In genomic region chr19:34265221-34265650, GRCh38 we compare ENCODE assay signal across 14 cellular contexts. TPM values are rescaled to one million over a fixed set of nuclear protein-coding genes. Genes with fewer than 3 reads are reported as not detected.
A peak's percentile ranks its signal among the peaks of the same experiment; 100 is the strongest.
DNase-seq lines count a peak whose midpoint lies in the region; ATAC-seq and TF ChIP-seq lines count a peak whose summit lies in the region.
"Had no signal": no experiment of that assay in that cellular context is flagged by ENCODE, and none has a peak within 500 bp of the region (broad histone marks: within the 10 kb centered on the region; RNA-seq: fewer than 3 reads in every experiment).

No MANE protein-coding gene starts in this region.

- no peak overlapping the region for H2BK5ac ChIP-seq in H9 (ENCODE audit: insufficient read length, low read length)

- no peak overlapping the region for H4K5ac ChIP-seq in H9 (ENCODE audit: insufficient read length, low read depth, low read length)

- H3K18ac ChIP-seq in H9 (ENCODE audit: insufficient read length, low read depth, low read length) = peak overlapping the region; percentile 10

- H4K91ac ChIP-seq in H9 (ENCODE audit: insufficient read length, low read depth, low read length) = no peak overlapping the region

- H3K9me3 ChIP-seq in H9 (ENCODE audit: control insufficient read depth, low read depth, low read length) (no peaks in the 10 kb centered on the region), subcutaneous abdominal adipose tissue (ENCODE audit: control insufficient read depth in 5 of 5, low read length in 5 of 5) (no peaks in the 10 kb centered on the region)

- no peaks in the 10 kb centered on the region for H4K20me1 ChIP-seq in H9 (ENCODE audit: control insufficient read depth, insufficient read depth, insufficient read length)

- peaks cover 1% of the 10 kb centered on the region; the same call in 1 of the 2 replicates for H3K79me2 ChIP-seq in H9 (ENCODE audit: insufficient read depth, low read length)

- H3K23ac ChIP-seq in H9 (ENCODE audit: insufficient read length, low read depth, low read length) = no peak overlapping the region

- H2BK15ac ChIP-seq in H9 (ENCODE audit: low read depth, low read length) = no peak overlapping the region

- H2AK5ac ChIP-seq in H9 (ENCODE audit: insufficient read length, low read length) = no peak overlapping the region

- no peak overlapping the region for H2BK120ac ChIP-seq in H9 (ENCODE audit: low read depth, low read length, poor library complexity, severe bottlenecking)

- no peak overlapping the region for H2BK20ac ChIP-seq in H9 (ENCODE audit: low read depth, low read length, poor library complexity, severe bottlenecking)

- H2AFZ ChIP-seq in H9 (ENCODE audit: low read length) = no peak overlapping the region

- H3K27me3 ChIP-seq in H9 (ENCODE audit: insufficient read depth, low read length) (no peaks in the 10 kb centered on the region), subcutaneous abdominal adipose tissue (ENCODE audit: control insufficient read depth in 5 of 5, insufficient read depth in 4 of 5, low read length in 5 of 5) (no peaks in the 10 kb centered on the region)

- H3K23me2 ChIP-seq in H9 (ENCODE audit: insufficient read length, low read depth, low read length, poor library complexity, severe bottlenecking) = no peaks in the 10 kb centered on the region

- no peaks in the 10 kb centered on the region for H3K9me3 Mint-ChIP-seq in H9
- no peaks in the 10 kb centered on the region for H3K9me3 Mint-ChIP-seq in MCF 10A (ENCODE audit: unreplicated experiment)
- no peaks in the 10 kb centered on the region for H3K9me3 Mint-ChIP-seq in activated naive CD8-positive, alpha-beta T cell treated with anti-CD3 and anti-CD28 coated beads for 36 hours
- H3K9me3 Mint-ChIP-seq: activated naive CD8-positive, alpha-beta T cell treated with anti-CD3 and anti-CD28 coated beads, Interleukin-2, amount 10 ng/mL, durations not matched to agents 7 days and 5 days; neural crest cell had no signal

- H3K27ac ChIP-seq in H9 (ENCODE audit: insufficient read length, low read depth, low read length) = no peak overlapping the region
- peak overlapping the region; percentile 70 for H3K27ac ChIP-seq in subcutaneous abdominal adipose tissue (ENCODE audit: low read depth, low read length)

- no peak overlapping the region for H3K4ac ChIP-seq in H9 (ENCODE audit: low read depth, low read length)

- H3K14ac ChIP-seq in H9 (ENCODE audit: insufficient read depth, low read length) = no peak overlapping the region

- H3K9ac ChIP-seq in H9 (ENCODE audit: extremely low read depth, insufficient read length, low read length) = no peak overlapping the region
- peak overlapping the region in 2 of 5 donors; percentile 24 to 58 for H3K9ac ChIP-seq in subcutaneous abdominal adipose tissue (ENCODE audit: low read length in 5 of 5)

- H3K4me1 ChIP-seq in H9 (ENCODE audit: insufficient read depth, low read length) = peaks cover 11% of the 10 kb centered on the region; the same call in 1 of the 2 replicates
- peaks cover 12 to 48% (median 28%) of the 10 kb centered on the region in 5 donors for H3K4me1 ChIP-seq in subcutaneous abdominal adipose tissue (ENCODE audit: control insufficient read depth in 5 of 5, insufficient read depth in 5 of 5, low read length in 5 of 5)

- H3K4me1 Mint-ChIP-seq in H9 (peaks cover 42 to 48% of the 10 kb centered on the region in 2 experiments), MCF 10A (ENCODE audit: insufficient read depth, unreplicated experiment) (peaks cover 30% of the 10 kb centered on the region)
- peaks cover 47% of the 10 kb centered on the region for H3K4me1 Mint-ChIP-seq in activated naive CD8-positive, alpha-beta T cell treated with anti-CD3 and anti-CD28 coated beads for 36 hours

- H3K27me3 Mint-ChIP-seq in H9 (ENCODE audit: low read depth) (no peaks in the 10 kb centered on the region), MCF 10A (ENCODE audit: insufficient read depth, unreplicated experiment) (no peaks in the 10 kb centered on the region)
- H3K27me3 Mint-ChIP-seq in activated naive CD8-positive, alpha-beta T cell treated with anti-CD3 and anti-CD28 coated beads for 36 hours = no peaks in the 10 kb centered on the region
- H3K27me3 Mint-ChIP-seq: activated CD8-positive, alpha-beta memory T cell treated with anti-CD3 and anti-CD28 coated beads, Interleukin-2, amount 10 ng/mL, durations not matched to agents 7 days and 5 days; activated naive CD8-positive, alpha-beta T cell treated with anti-CD3 and anti-CD28 coated beads, Interleukin-2, amount 10 ng/mL, durations not matched to agents 7 days and 5 days had no signal

- peak; percentile 73 for DNase-seq in H9
- peak; percentile 89 for DNase-seq in MCF 10A (ENCODE audit: unreplicated experiment)
- peak; percentile 26 for DNase-seq in iPS-NIHi11 (ENCODE audit: low spot score)
- no peak for DNase-seq in activated naive CD8-positive, alpha-beta T cell treated with anti-CD3 and anti-CD28 coated beads for 36 hours
- DNase-seq in GOT3 (lab: John Stamatoyannopoulos, UW) = no peak
- DNase-seq in globus pallidus (ENCODE audit: low spot score) = no peak
- DNase-seq: activated CD8-positive, alpha-beta memory T cell treated with anti-CD3 and anti-CD28 coated beads, Interleukin-2, amount 10 ng/mL, durations not matched to agents 7 days and 5 days; activated naive CD8-positive, alpha-beta T cell treated with anti-CD3 and anti-CD28 coated beads, Interleukin-2, amount 10 ng/mL, durations not matched to agents 7 days and 5 days; NCI-H1694 treated with DMSO at 0.1 percent for 48 hours; SHP77 treated with DMSO at 0.1 percent for 48 hours had no signal

- H3K27ac Mint-ChIP-seq in H9 (peak overlapping the region in 1 of 3 experiments; percentile 58; a peak in 2 of 7 replicates), MCF 10A (ENCODE audit: low read depth, unreplicated experiment) (peak overlapping the region; percentile 60)
- no peak overlapping the region for H3K27ac Mint-ChIP-seq in activated naive CD8-positive, alpha-beta T cell treated with anti-CD3 and anti-CD28 coated beads for 36 hours
- H3K27ac Mint-ChIP-seq: activated CD8-positive, alpha-beta memory T cell treated with anti-CD3 and anti-CD28 coated beads, Interleukin-2, amount 10 ng/mL, durations not matched to agents 7 days and 5 days; activated naive CD8-positive, alpha-beta T cell treated with anti-CD3 and anti-CD28 coated beads, Interleukin-2, amount 10 ng/mL, durations not matched to agents 7 days and 5 days had no signal

- no peaks in the 10 kb centered on the region for H3K79me1 ChIP-seq in H9 (ENCODE audit: insufficient read depth, low read depth, low read length, poor library complexity, severe bottlenecking)

- ATAC-seq in HG02798 (IDR thresholded peaks at IDR 0.05; ENCODE audit: poor library complexity, unreplicated experiment) = no peak
- ATAC-seq: activated CD8-positive, alpha-beta memory T cell treated with anti-CD3 and anti-CD28 coated beads, Interleukin-2, amount 10 ng/mL, durations not matched to agents 7 days and 5 days; K562 had no signal

- no TSS peak for BruUV-seq in MCF 10A (replicated peaks; lab: Mats Ljungman, UMichigan)

- H4K8ac ChIP-seq in H9 (replicated peaks; ENCODE audit: insufficient read length, low read depth, low read length) = no peak overlapping the region

- H3K36me3 Mint-ChIP-seq in H9 (ENCODE audit: insufficient read depth in 1 of 3, low read depth in 3 of 3) (peaks cover 0 to 3% (median 0%) of the 10 kb centered on the region in 3 experiments; a peak in 3 of 7 replicates), MCF 10A (ENCODE audit: insufficient read depth, unreplicated experiment) (peaks cover 7% of the 10 kb centered on the region)
- H3K36me3 Mint-ChIP-seq in activated naive CD8-positive, alpha-beta T cell treated with anti-CD3 and anti-CD28 coated beads for 36 hours = no peaks in the 10 kb centered on the region
- H3K36me3 Mint-ChIP-seq: activated CD8-positive, alpha-beta memory T cell treated with anti-CD3 and anti-CD28 coated beads, Interleukin-2, amount 10 ng/mL, durations not matched to agents 7 days and 5 days had no signal

- H3K4me3 Mint-ChIP-seq in H9 (no peak overlapping the region), MCF 10A (ENCODE audit: unreplicated experiment) (peak overlapping the region; percentile 29)
- H3K4me3 Mint-ChIP-seq in activated naive CD8-positive, alpha-beta T cell treated with anti-CD3 and anti-CD28 coated beads for 36 hours = no peak overlapping the region
- H3K4me3 Mint-ChIP-seq: activated CD8-positive, alpha-beta memory T cell treated with anti-CD3 and anti-CD28 coated beads, Interleukin-2, amount 10 ng/mL, durations not matched to agents 7 days and 5 days; activated naive CD8-positive, alpha-beta T cell treated with anti-CD3 and anti-CD28 coated beads, Interleukin-2, amount 10 ng/mL, durations not matched to agents 7 days and 5 days; neural crest cell had no signal

- no peak overlapping the region for H3K4me2 ChIP-seq in H9 (ENCODE audit: insufficient read depth, insufficient read length, low read length)

- POLR2A ChIA-PET in MCF 10A (lab: Yijun Ruan, JAX) = interaction anchor here (1.8 kb wide), 1 partner anchor 101 kb away, joined by 6 read pairs; no protein-coding TSS in a partner anchor

- H3K56ac ChIP-seq in H9 (ENCODE audit: insufficient read length, low read depth, low read length) = no peak overlapping the region

- intact Hi-C loops in MCF 10A (cut with micrococcal nuclease) = no loop called here

- H3K36me3 ChIP-seq in subcutaneous abdominal adipose tissue (ENCODE audit: control insufficient read depth in 5 of 5, insufficient read depth in 5 of 5, low read length in 5 of 5) = peaks cover 0 to 6% (median 0%) of the 10 kb centered on the region in 5 donors

- TF ChIP-seq CTCF in H9 (conservative IDR thresholded peaks at IDR 0.05) = no peak
- TF ChIP-seq CTCF in MCF 10A (IDR thresholded peaks at IDR 0.05; ENCODE audit: unreplicated experiment) = no peak

- no peak overlapping the region for H2BK12ac ChIP-seq in H9 (ENCODE audit: insufficient read length, low read depth, low read length)

- WGBS in H9 (ENCODE audit: extremely low coverage, insufficient read length, low lambda C conversion rate) = no CpG with 5 or more reads among the region's 6 CpGs

- CTCF ChIA-PET in MCF 10A (lab: Yijun Ruan, JAX) = no interaction called here

- H3K4me3 ChIP-seq in subcutaneous abdominal adipose tissue (ENCODE audit: low read depth in 1 of 5, low read length in 5 of 5) = peak overlapping the region in 4 of 5 donors; percentile 57 to 69 (median 64)
- H3K4me3 ChIP-seq: K562 had no signal

- H3T11ph ChIP-seq in H9 (ENCODE audit: low read length) = no peak overlapping the region

RNA-seq across cellular contexts. Expression of gene GARRE1, which starts 10.9 kb away (rescaled TPM):
- 20.5 and 24.1 TPM in 2 replicates for total RNA-seq in H9 (2021)
- total RNA-seq in MCF 10A (2022) = 12.8 and 19.1 TPM in 2 replicates
- 1 to 10 TPM; 7.5 to 9.7 TPM for total RNA-seq in activated naive CD8-positive, alpha-beta T cell treated with anti-CD3 and anti-CD28 coated beads for 36 hours

Comparison
In these comparisons a context has a peak if more than half of its experiments do, and no peak if none do; other contexts are left out.
1. DNase-seq: peak in H9 (single experiment), MCF 10A (single experiment) and iPS-NIHi11 (single experiment); none in activated naive CD8-positive, alpha-beta T cell treated with anti-CD3 and anti-CD28 coated beads for 36 hours (single experiment), GOT3 (single experiment) and globus pallidus (single experiment).